1 cellular context compared by ENCODE assay signal in genomic region chr5:13987843-13988464, GRCh38.
TF ChIP-seq lines count a peak whose summit lies in the region.

No MANE protein-coding gene starts in this region.

TF ChIP-seq in H1, 55 proteins besides CTCF, POLR2A, EP300 and RAD21 (continued from another document):
- TF ChIP-seq POU5F1 (IDR thresholded peaks at IDR 0.05; ENCODE audit: low read depth, low read length) (no peak), KDM1A (IDR thresholded peaks at IDR 0.05; ENCODE audit: borderline replicate concordance, low read length) (no peak), ZNF274 (IDR thresholded peaks at IDR 0.05; ENCODE audit: borderline replicate concordance, extremely low read depth, low read length) (no peak), JUND (IDR thresholded peaks at IDR 0.05; ENCODE audit: low read length) (no peak)
TF ChIP-seq in H1: peak in this region for 0.
